ENCODE assay signal across 23 cellular contexts in genomic region chr12:88725592-88726143, GRCh38.
"Had no signal": no experiment of that assay in that cellular context is flagged by ENCODE, and none has a peak within 500 bp of the region (broad histone marks: within the 10 kb centered on the region; RNA-seq: fewer than 3 reads in every experiment).

No MANE protein-coding gene starts in this region.

- H3K27ac Mint-ChIP-seq: activated CD4-positive, alpha-beta T cell treated with anti-CD3 and anti-CD28 coated beads, Interleukin-2, amount 10 ng/mL, durations not matched to agents 24 days and 14 days; activated CD8-positive, alpha-beta memory T cell treated with anti-CD3 and anti-CD28 coated beads, Interleukin-2, amount 10 ng/mL, durations not matched to agents 7 days and 5 days; activated T-cell treated with anti-CD3 and anti-CD28 coated beads, Interleukin-2, amount 50 U/mL, for 24 hours; activated T-helper 1 cell treated with anti-CD3 and anti-CD28 coated beads, Interleukin-12 subunit alpha, Interleukin-12 subunit beta, Interleukin-2, Interleukin-4 antibody, amounts not matched to agents 30 ng/mL and 10 ng/mL and 1 ng/mL, durations not matched to agents 14 hours and 24 hours and 36 hours; T-helper 17 cell; WTC11 had no signal

- H3K27me3 Mint-ChIP-seq: activated CD4-positive, alpha-beta T cell treated with anti-CD3 and anti-CD28 coated beads, Interleukin-2, amount 10 ng/mL, durations not matched to agents 24 days and 14 days; activated CD8-positive, alpha-beta memory T cell treated with anti-CD3 and anti-CD28 coated beads, Interleukin-2, amount 10 ng/mL, durations not matched to agents 7 days and 5 days; activated T-cell treated with anti-CD3 and anti-CD28 coated beads, Interleukin-2, amount 50 U/mL, for 24 hours; T-helper 17 cell had no signal

- H3K9me3 Mint-ChIP-seq: activated CD4-positive, alpha-beta T cell treated with anti-CD3 and anti-CD28 coated beads, Interleukin-2, amount 10 ng/mL, durations not matched to agents 24 days and 14 days; activated naive CD4-positive, alpha-beta T cell treated with anti-CD3 and anti-CD28 coated beads, Interleukin-2, amount 50 U/mL, for 24 hours; activated T-cell treated with anti-CD3 and anti-CD28 coated beads, Interleukin-2, amount 50 U/mL, for 24 hours; activated T-helper 1 cell treated with anti-CD3 and anti-CD28 coated beads, Interleukin-12 subunit alpha, Interleukin-12 subunit beta, Interleukin-2, Interleukin-4 antibody, amounts not matched to agents 30 ng/mL and 10 ng/mL and 1 ng/mL, durations not matched to agents 14 hours and 24 hours and 36 hours had no signal

- ATAC-seq: activated CD8-positive, alpha-beta memory T cell treated with anti-CD3 and anti-CD28 coated beads, Interleukin-2, amount 10 ng/mL, durations not matched to agents 7 days and 5 days; T-helper 17 cell; WTC11 had no signal

- H3K36me3 Mint-ChIP-seq: activated CD8-positive, alpha-beta memory T cell treated with anti-CD3 and anti-CD28 coated beads, Interleukin-2, amount 10 ng/mL, durations not matched to agents 7 days and 5 days; activated naive CD4-positive, alpha-beta T cell treated with anti-CD3 and anti-CD28 coated beads, Interleukin-2, amount 50 U/mL, for 24 hours; WTC11 had no signal

- H3K4me1 Mint-ChIP-seq: activated CD4-positive, alpha-beta T cell treated with anti-CD3 and anti-CD28 coated beads, Interleukin-2, amount 10 ng/mL, durations not matched to agents 24 days and 14 days; activated CD8-positive, alpha-beta memory T cell treated with anti-CD3 and anti-CD28 coated beads, Interleukin-2, amount 10 ng/mL, durations not matched to agents 7 days and 5 days; activated naive CD4-positive, alpha-beta T cell treated with anti-CD3 and anti-CD28 coated beads, Interleukin-2, amount 50 U/mL, for 24 hours; T-helper 17 cell; WTC11 had no signal

- H3K4me3 Mint-ChIP-seq: activated CD4-positive, alpha-beta T cell treated with anti-CD3 and anti-CD28 coated beads, Interleukin-2, amount 10 ng/mL, durations not matched to agents 24 days and 14 days; activated CD8-positive, alpha-beta memory T cell treated with anti-CD3 and anti-CD28 coated beads, Interleukin-2, amount 10 ng/mL, durations not matched to agents 7 days and 5 days; activated naive CD4-positive, alpha-beta T cell treated with anti-CD3 and anti-CD28 coated beads, Interleukin-2, amount 50 U/mL, for 24 hours; activated T-cell treated with anti-CD3 and anti-CD28 coated beads, Interleukin-2, amount 50 U/mL, for 24 hours; activated T-helper 1 cell treated with anti-CD3 and anti-CD28 coated beads, Interleukin-12 subunit alpha, Interleukin-12 subunit beta, Interleukin-2, Interleukin-4 antibody, amounts not matched to agents 30 ng/mL and 10 ng/mL and 1 ng/mL, durations not matched to agents 14 hours and 24 hours and 36 hours; T-helper 17 cell; WTC11 had no signal

- DNase-seq: activated CD4-positive, alpha-beta T cell treated with anti-CD3 and anti-CD28 coated beads, Interleukin-2, amount 10 ng/mL, durations not matched to agents 24 days and 14 days; activated CD4-positive, alpha-beta T cell treated with anti-CD3 and anti-CD28 coated beads, Interleukin-2, amount 50 U/mL, for 48 hours; activated CD4-positive, CD25-positive, alpha-beta regulatory T cell treated with anti-CD3 and anti-CD28 coated beads, Interleukin-2, amount 50 U/mL, for 72 hours; activated CD8-positive, alpha-beta memory T cell treated with anti-CD3 and anti-CD28 coated beads, Interleukin-2, amount 10 ng/mL, durations not matched to agents 7 days and 5 days; activated effector memory CD4-positive, alpha-beta T cell treated with Interleukin-2 at 50 U/mL for 16 hours; activated naive CD4-positive, alpha-beta T cell; activated T-cell treated with anti-CD3 and anti-CD28 coated beads, Interleukin-2, amount 50 U/mL, for 24 hours; aorta; caudate nucleus; KG1; MV-4-11; NCI-H1105; NCI-H1436; NCI-H187 treated with DMSO at 0.1 percent for 48 hours; NCI-H2081 treated with DMSO at 0.1 percent for 48 hours; NCI-H446; NCI-H524; NCI-H748 treated with DMSO at 0.1 percent for 48 hours; T-helper 17 cell; T-helper 9 cell had no signal
